9 cellular contexts compared by ENCODE assay signal in genomic region chr18:45255142-45255890, GRCh38.
DNase-seq lines count a peak whose midpoint lies in the region; ATAC-seq and TF ChIP-seq lines count a peak whose summit lies in the region.
"Had no signal": no experiment of that assay in that cellular context is flagged by ENCODE, and none has a peak within 500 bp of the region (broad histone marks: within the 10 kb centered on the region; RNA-seq: fewer than 3 reads in every experiment).

No MANE protein-coding gene starts in this region.

- H3K79me2 ChIP-seq in SK-N-SH (ENCODE audit: insufficient read depth), result no peaks in the 10 kb centered on the region

- H3K4me1 Mint-ChIP-seq in osteocyte (ENCODE audit: unreplicated experiment), result peaks cover 60% of the 10 kb centered on the region

- H4K20me1 ChIP-seq in SK-N-SH (ENCODE audit: insufficient read depth), result no peaks in the 10 kb centered on the region

- no peaks in the 10 kb centered on the region for H3K9me3 ChIP-seq in SK-N-SH

- 60% methylated on average over 7 of the region's 7 CpGs for WGBS in SK-N-SH (ENCODE audit: low lambda C conversion rate)

- no peak overlapping the region for H3K9ac ChIP-seq in SK-N-SH

- peak; percentile 59 for DNase-seq in ELR (ENCODE audit: low read depth)
- DNase-seq in SK-N-SH, result no peak
- peak; percentile 43 to 72 for DNase-seq in foreskin keratinocyte
- DNase-seq in osteocyte (ENCODE audit: extremely low spot score, unreplicated experiment), result no peak
- DNase-seq in stimulated activated naive CD8-positive, alpha-beta T cell treated with anti-CD3 and anti-CD28 coated beads, Interleukin-15, Interleukin-2, amounts not matched to agents 100 U/mL and 50 U/mL, for 24 hours, result no peak
- DNase-seq in HPDE6-E6E7 (ENCODE audit: extremely low spot score), result no peak
- DNase-seq in activated CD4-positive, CD25-positive, alpha-beta regulatory T cell treated with anti-CD3 and anti-CD28 coated beads, Interleukin-2, amount 50 U/mL, for 72 hours, result no peak

- POLR2A ChIA-PET in SK-N-SH (lab: Yijun Ruan, JAX), result no interaction called here

- H3K36me3 ChIP-seq in SK-N-SH (replicated peaks in 1 of 2; ENCODE audit: control insufficient read depth in 1 of 2, insufficient read depth in 2 of 2, low read length in 1 of 2), result no peaks in the 10 kb centered on the region

- TF ChIP-seq CTCF in SK-N-SH (IDR thresholded peaks at IDR 0.05), result no peak
- no peak for TF ChIP-seq CTCF in foreskin keratinocyte (conservative IDR thresholded peaks at IDR 0.05)
- peak; percentile 31 for TF ChIP-seq CTCF in osteocyte (IDR thresholded peaks at IDR 0.05)

- no peak for TF ChIP-seq RAD21 in SK-N-SH (IDR thresholded peaks at IDR 0.05; ENCODE audit: low read length)

- peaks cover 1% of the 10 kb centered on the region for H3K36me3 Mint-ChIP-seq in osteocyte (ENCODE audit: unreplicated experiment)
- H3K36me3 Mint-ChIP-seq: IgD-negative memory B cell had no signal

- H3K4me2 ChIP-seq in SK-N-SH, result peak overlapping the region; percentile 65

- CTCF ChIA-PET in SK-N-SH (lab: Yijun Ruan, JAX), result interaction anchor here (1.1 kb wide), 1 partner anchor 20 kb away, joined by 3 read pairs; no protein-coding TSS in a partner anchor

- H3K9me2 ChIP-seq in SK-N-SH, result no peaks in the 10 kb centered on the region

- no peaks in the 10 kb centered on the region for H3K27me3 Mint-ChIP-seq in osteocyte (ENCODE audit: unreplicated experiment)
- H3K27me3 Mint-ChIP-seq: IgD-negative memory B cell had no signal

- peak overlapping the region; percentile 28; the same call in 1 of the 2 replicates for H2AFZ ChIP-seq in SK-N-SH (ENCODE audit: low read depth)

- no peaks in the 10 kb centered on the region for H3K27me3 ChIP-seq in SK-N-SH (ENCODE audit: insufficient read depth)
- no peaks in the 10 kb centered on the region for H3K27me3 ChIP-seq in foreskin keratinocyte

- peak in 1 of 2 experiments; percentile 89; a peak in 2 of 4 replicates for TF ChIP-seq EP300 in SK-N-SH (IDR thresholded peaks at IDR 0.05; ENCODE audit: borderline replicate concordance in 1 of 2, low read depth in 1 of 2, low read length in 1 of 2)

- H3K27ac Mint-ChIP-seq in osteocyte (ENCODE audit: unreplicated experiment), result peak overlapping the region; percentile 87
- H3K27ac Mint-ChIP-seq: IgD-negative memory B cell had no signal

- H3K4me1 ChIP-seq in SK-N-SH (ENCODE audit: control insufficient read depth in 1 of 2, insufficient read depth in 2 of 2, low read depth in 1 of 2, low read length in 1 of 2) (peaks cover 0 to 21% of the 10 kb centered on the region in 2 experiments; a peak in 2 of 4 replicates), foreskin keratinocyte (no peaks in the 10 kb centered on the region)

- H3F3A ChIP-seq in SK-N-SH (replicated peaks; ENCODE audit: insufficient read depth), result peaks cover 6% of the 10 kb centered on the region

- ATAC-seq in foreskin keratinocyte, result no peak
- ATAC-seq in HG03097 (IDR thresholded peaks at IDR 0.05; ENCODE audit: low FRiP score, unreplicated experiment), result no peak
- no peak for ATAC-seq in stimulated activated naive CD8-positive, alpha-beta T cell treated with anti-CD3 and anti-CD28 coated beads, Interleukin-15, Interleukin-2, amounts not matched to agents 100 U/mL and 50 U/mL, for 24 hours

- H3K9me3 Mint-ChIP-seq in osteocyte (ENCODE audit: unreplicated experiment), result peaks cover 3% of the 10 kb centered on the region
- H3K9me3 Mint-ChIP-seq: IgD-negative memory B cell had no signal

- H3K27ac ChIP-seq in SK-N-SH (ENCODE audit: low read depth in 2 of 2, low read length in 1 of 2), result peak overlapping the region; percentile 71 to 87
- H3K27ac ChIP-seq in foreskin keratinocyte, result no peak overlapping the region

- H3K4me3 ChIP-seq in SK-N-SH (ENCODE audit: low read depth in 2 of 2, low read length in 1 of 2), result no peak overlapping the region

- no peak overlapping the region for H3K4me3 Mint-ChIP-seq in osteocyte (ENCODE audit: unreplicated experiment)
- H3K4me3 Mint-ChIP-seq: IgD-negative memory B cell had no signal

TF ChIP-seq in SK-N-SH, 30 proteins besides CTCF, POLR2A, EP300 and RAD21:
- no peak for TF ChIP-seq CHD2 (IDR thresholded peaks at IDR 0.05; ENCODE audit: low read length, partially characterized antibody)
- TF ChIP-seq USF2 (IDR thresholded peaks at IDR 0.05; ENCODE audit: borderline replicate concordance, low read depth, low read length), result peak; percentile 38; the same call in 1 of the 2 replicates
- TF ChIP-seq JUND (IDR thresholded peaks at IDR 0.05), result peak; percentile 59
- TF ChIP-seq NRF1 (IDR thresholded peaks at IDR 0.05; ENCODE audit: low read depth, low read length), result no peak
- TF ChIP-seq FOSL2 (IDR thresholded peaks at IDR 0.05; ENCODE audit: borderline replicate concordance, low read depth), result no peak
- TF ChIP-seq SIN3A (IDR thresholded peaks at IDR 0.05; ENCODE audit: borderline replicate concordance, low read depth, low read length), result peak; percentile 61; the same call in 1 of the 2 replicates
- no peak for TF ChIP-seq GABPA (IDR thresholded peaks at IDR 0.05; ENCODE audit: low read depth)
- TF ChIP-seq ZBTB33 (IDR thresholded peaks at IDR 0.05; ENCODE audit: borderline replicate concordance, low read depth), result no peak
- TF ChIP-seq TEAD4 (IDR thresholded peaks at IDR 0.05; ENCODE audit: borderline replicate concordance, insufficient read depth), result peak; percentile 87
- peak; percentile 49; the same call in 1 of the 2 replicates for TF ChIP-seq RXRA (IDR thresholded peaks at IDR 0.05; ENCODE audit: borderline replicate concordance, low read depth)
- peak; percentile 55; the same call in 1 of the 2 replicates for TF ChIP-seq POLR2AphosphoS5 (IDR thresholded peaks at IDR 0.05; ENCODE audit: low read depth, low read length)
- TF ChIP-seq USF1 (IDR thresholded peaks at IDR 0.05; ENCODE audit: borderline replicate concordance, low read depth), result peak; percentile 92
- TF ChIP-seq MAX (IDR thresholded peaks at IDR 0.05; ENCODE audit: low read depth), result peak; percentile 97
- peak; percentile 71 for TF ChIP-seq NFIC (IDR thresholded peaks at IDR 0.05; ENCODE audit: borderline replicate concordance)
- TF ChIP-seq FOXM1 (IDR thresholded peaks at IDR 0.05; ENCODE audit: low read depth), result peak; percentile 62; the same call in 1 of the 2 replicates
- peak; percentile 95 for TF ChIP-seq TCF12 (IDR thresholded peaks at IDR 0.05)
- TF ChIP-seq IRF3 (IDR thresholded peaks at IDR 0.05; ENCODE audit: low read depth, low read length), result no peak
- TF ChIP-seq PBX3 (IDR thresholded peaks at IDR 0.05), result peak; percentile 88

Comparison
In these comparisons a context has a peak if more than half of its experiments do, and no peak if none do; other contexts are left out.
1. DNase-seq: peak in ELR (single experiment) and foreskin keratinocyte (2 of 2); none in SK-N-SH (single experiment), osteocyte (single experiment), stimulated activated naive CD8-positive, alpha-beta T cell treated with anti-CD3 and anti-CD28 coated beads, Interleukin-15, Interleukin-2, amounts not matched to agents 100 U/mL and 50 U/mL, for 24 hours (single experiment), HPDE6-E6E7 (single experiment) and activated CD4-positive, CD25-positive, alpha-beta regulatory T cell treated with anti-CD3 and anti-CD28 coated beads, Interleukin-2, amount 50 U/mL, for 72 hours (single experiment).